Comparison of ENCODE assay signal across 8 cellular contexts in the genomic region with DNA sequence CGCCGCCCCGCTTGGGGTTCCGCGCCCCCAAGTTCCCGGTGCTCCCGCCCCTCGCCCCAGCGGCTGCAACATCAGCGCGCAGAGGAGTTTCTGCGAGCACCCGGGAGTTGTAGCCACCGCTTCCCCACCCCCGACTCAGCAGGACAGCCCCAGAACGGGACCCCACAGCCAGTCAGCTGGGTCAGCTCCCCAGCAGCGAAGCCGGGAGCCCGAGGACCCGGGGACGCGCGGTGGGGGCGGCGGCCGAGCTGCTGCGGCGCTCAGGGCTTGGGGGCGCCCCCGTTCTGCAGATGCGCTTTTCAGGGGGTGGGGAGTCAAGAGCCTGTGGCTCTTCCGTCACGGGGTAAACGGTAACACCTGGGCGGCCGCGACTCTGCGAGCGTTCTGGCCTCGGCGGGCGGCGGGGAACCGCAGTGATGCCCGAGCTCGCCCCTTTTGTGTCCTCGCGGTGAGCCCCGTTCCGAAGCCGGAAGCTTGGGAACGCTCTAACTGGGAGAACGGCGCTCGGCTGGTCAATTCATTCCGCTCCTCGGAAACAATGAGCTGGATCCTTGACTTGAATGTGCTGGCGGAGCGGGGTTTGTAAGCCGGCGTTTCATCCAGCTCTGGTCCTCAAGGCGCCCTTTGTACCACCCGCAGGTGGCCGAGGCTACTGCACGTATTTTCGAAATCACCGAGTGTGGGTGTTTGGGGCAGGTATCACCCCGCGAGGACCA. TPM values are rescaled to one million over a fixed set of nuclear protein-coding genes. Genes with fewer than 3 reads are reported as not detected.
DNase-seq lines count a peak whose midpoint lies in the region; ATAC-seq and TF ChIP-seq lines count a peak whose summit lies in the region.

No MANE protein-coding gene starts in this region.

- H3K27ac Mint-ChIP-seq in activated T-cell treated with anti-CD3 and anti-CD28 coated beads, Interleukin-2, amount 50 U/mL, for 24 hours = peak overlapping the region; percentile 93
- peak overlapping the region in 3 of 9 donors; percentile 56 to 77 (median 73) for H3K27ac Mint-ChIP-seq in naive thymus-derived CD4-positive, alpha-beta T cell
- H3K27ac Mint-ChIP-seq in stimulated activated naive CD8-positive, alpha-beta T cell treated with anti-CD3 and anti-CD28 coated beads, Interleukin-15, amount 100 ng/mL, for 72 hours = peak overlapping the region; percentile 84 to 86

- ATAC-seq in HG03354 (IDR thresholded peaks at IDR 0.05; ENCODE audit: poor library complexity, severe bottlenecking, unreplicated experiment) = peak; percentile 85
- peak; percentile 81 for ATAC-seq in naive thymus-derived CD4-positive, alpha-beta T cell
- peak; percentile 82 for ATAC-seq in stimulated activated naive CD8-positive, alpha-beta T cell treated with anti-CD3 and anti-CD28 coated beads, Interleukin-15, amount 100 ng/mL, for 72 hours

- peak; percentile 71 for DNase-seq in NCI-H748 treated with DMSO at 0.1 percent for 48 hours (lab: John Stamatoyannopoulos, UW)
- peak; percentile 76 for DNase-seq in activated T-cell treated with anti-CD3 and anti-CD28 coated beads, Interleukin-2, amount 50 U/mL, for 24 hours
- peak; percentile 33 for DNase-seq in esophagus squamous epithelium (lab: John Stamatoyannopoulos, UW)
- DNase-seq in naive thymus-derived CD4-positive, alpha-beta T cell = peak; percentile 7 to 58 (median 35)
- DNase-seq in stimulated activated naive CD8-positive, alpha-beta T cell treated with anti-CD3 and anti-CD28 coated beads, Interleukin-15, amount 100 ng/mL, for 72 hours = peak; percentile 75 to 83

- H4K20me1 ChIP-seq in BLaER1 treated with 17β-estradiol and CSF1 and Interleukin-3, amounts not matched to agents 10 nM and 100 nM = peaks cover 0 to 29% (median 0%) of the 10 kb centered on the region in 11 experiments; a peak in 6 of 22 replicates

- peaks cover 0 to 11% (median 6%) of the 10 kb centered on the region in 10 experiments; a peak in 6 of 20 replicates for H3K4me1 ChIP-seq in BLaER1 treated with 17β-estradiol and CSF1 and Interleukin-3, amounts not matched to agents 10 nM and 100 nM
- H3K4me1 ChIP-seq in esophagus squamous epithelium = peaks cover 0 to 32% (median 3%) of the 10 kb centered on the region in 3 donors
- H3K4me1 ChIP-seq in naive thymus-derived CD4-positive, alpha-beta T cell (ENCODE audit: control insufficient read depth in 2 of 2, insufficient read depth in 2 of 2, low read length in 2 of 2) = no peaks in the 10 kb centered on the region

- no peaks in the 10 kb centered on the region for H3K36me3 Mint-ChIP-seq in activated T-cell treated with anti-CD3 and anti-CD28 coated beads, Interleukin-2, amount 50 U/mL, for 24 hours (ENCODE audit: low read depth)
- no peaks in the 10 kb centered on the region for H3K36me3 Mint-ChIP-seq in naive thymus-derived CD4-positive, alpha-beta T cell

- intact Hi-C loops in esophagus squamous epithelium (cut with DNase I) = no loop called here
- intact Hi-C loops in naive thymus-derived CD4-positive, alpha-beta T cell (cut with micrococcal nuclease) = loop anchor here in 1 of 2 donors (2.0 kb wide), 1 partner anchor 182 kb away; no protein-coding TSS in a partner anchor

- H3K9me3 Mint-ChIP-seq in activated T-cell treated with anti-CD3 and anti-CD28 coated beads, Interleukin-2, amount 50 U/mL, for 24 hours = no peaks in the 10 kb centered on the region
- H3K9me3 Mint-ChIP-seq in naive thymus-derived CD4-positive, alpha-beta T cell = peaks cover 0 to 3% (median 0%) of the 10 kb centered on the region in 11 donors
- no peaks in the 10 kb centered on the region for H3K9me3 Mint-ChIP-seq in stimulated activated naive CD8-positive, alpha-beta T cell treated with anti-CD3 and anti-CD28 coated beads, Interleukin-15, amount 100 ng/mL, for 72 hours

- CTCF ChIA-PET in naive thymus-derived CD4-positive, alpha-beta T cell (lab: Charles Lee) = no interaction called here

- 0% methylated on average over 15 of the region's 69 CpGs; no CpG with 5 or more reads in 1 of the 2 donors for WGBS in esophagus squamous epithelium, 2 donors

- no peaks in the 10 kb centered on the region for H3K9me3 ChIP-seq in BLaER1 treated with 17β-estradiol and CSF1 and Interleukin-3, amounts not matched to agents 10 nM and 100 nM (replicated peaks in 1 of 11)
- no peaks in the 10 kb centered on the region for H3K9me3 ChIP-seq in esophagus squamous epithelium
- no peaks in the 10 kb centered on the region for H3K9me3 ChIP-seq in naive thymus-derived CD4-positive, alpha-beta T cell (ENCODE audit: control insufficient read depth in 2 of 3, low read length in 3 of 3)

- H3K4me2 ChIP-seq in BLaER1 treated with 17β-estradiol and CSF1 and Interleukin-3, amounts not matched to agents 10 nM and 100 nM = peak overlapping the region; percentile 94 to 100 (median 99)

- H3K27ac ChIP-seq in BLaER1 treated with 17β-estradiol and CSF1 and Interleukin-3, amounts not matched to agents 10 nM and 100 nM = peak overlapping the region in 8 of 11 experiments; percentile 15 to 55 (median 28); a peak in 8 of 22 replicates
- peak overlapping the region; percentile 80 to 93 (median 90) for H3K27ac ChIP-seq in esophagus squamous epithelium
- H3K27ac ChIP-seq in naive thymus-derived CD4-positive, alpha-beta T cell (ENCODE audit: low read depth, low read length) = no peak overlapping the region

- H3K36me3 ChIP-seq in BLaER1 treated with 17β-estradiol and CSF1 and Interleukin-3, amounts not matched to agents 10 nM and 100 nM = no peaks in the 10 kb centered on the region
- H3K36me3 ChIP-seq in esophagus squamous epithelium = no peaks in the 10 kb centered on the region
- H3K36me3 ChIP-seq in naive thymus-derived CD4-positive, alpha-beta T cell (ENCODE audit: control insufficient read depth in 2 of 3, insufficient read depth in 3 of 3, low read length in 3 of 3) = no peaks in the 10 kb centered on the region

- peaks cover 21% of the 10 kb centered on the region for H3K4me1 Mint-ChIP-seq in activated T-cell treated with anti-CD3 and anti-CD28 coated beads, Interleukin-2, amount 50 U/mL, for 24 hours (ENCODE audit: low read depth)
- H3K4me1 Mint-ChIP-seq in naive thymus-derived CD4-positive, alpha-beta T cell = peaks cover 7 to 20% (median 16%) of the 10 kb centered on the region in 7 donors
- H3K4me1 Mint-ChIP-seq in stimulated activated naive CD8-positive, alpha-beta T cell treated with anti-CD3 and anti-CD28 coated beads, Interleukin-15, amount 100 ng/mL, for 72 hours = peaks cover 28% of the 10 kb centered on the region

- peaks cover 67% of the 10 kb centered on the region for H3K27me3 Mint-ChIP-seq in activated T-cell treated with anti-CD3 and anti-CD28 coated beads, Interleukin-2, amount 50 U/mL, for 24 hours
- peaks cover 56 to 75% (median 72%) of the 10 kb centered on the region in 5 donors for H3K27me3 Mint-ChIP-seq in naive thymus-derived CD4-positive, alpha-beta T cell
- H3K27me3 Mint-ChIP-seq in stimulated activated naive CD8-positive, alpha-beta T cell treated with anti-CD3 and anti-CD28 coated beads, Interleukin-15, amount 100 ng/mL, for 72 hours = peaks cover 75% of the 10 kb centered on the region

- peak overlapping the region; percentile 62 to 80 (median 74) for H3K4me3 ChIP-seq in BLaER1 treated with 17β-estradiol and CSF1 and Interleukin-3, amounts not matched to agents 10 nM and 100 nM
- H3K4me3 ChIP-seq in esophagus squamous epithelium = peak overlapping the region; percentile 61 to 93 (median 92)
- H3K4me3 ChIP-seq in naive thymus-derived CD4-positive, alpha-beta T cell (ENCODE audit: low read length) = peak overlapping the region; percentile 61

- TF ChIP-seq CTCF in esophagus squamous epithelium (IDR thresholded peaks at IDR 0.05) = peak in 5 of 6 experiments; percentile 38 to 66 (median 56)

- H3K27me3 ChIP-seq in BLaER1 treated with 17β-estradiol and CSF1 and Interleukin-3, amounts not matched to agents 10 nM and 100 nM = peaks cover 44 to 88% (median 51%) of the 10 kb centered on the region in 11 experiments
- peaks cover 0 to 21% (median 0%) of the 10 kb centered on the region in 4 donors for H3K27me3 ChIP-seq in esophagus squamous epithelium
- peaks cover 0 to 2% of the 10 kb centered on the region in 2 donors for H3K27me3 ChIP-seq in naive thymus-derived CD4-positive, alpha-beta T cell (ENCODE audit: control insufficient read depth in 2 of 2, insufficient read depth in 2 of 2, low read length in 2 of 2)

- peak; percentile 30 for TF ChIP-seq POLR2A in GM19193 (IDR thresholded peaks at IDR 0.05; ENCODE audit: extremely low read depth, insufficient read depth, insufficient read length)
- peak in 1 of 4 donors; percentile 31 for TF ChIP-seq POLR2A in esophagus squamous epithelium (IDR thresholded peaks at IDR 0.05)

- POLR2A ChIA-PET in naive thymus-derived CD4-positive, alpha-beta T cell (lab: Charles Lee) = no interaction called here

- peak overlapping the region; percentile 58 to 80 (median 66) for H3K9ac ChIP-seq in BLaER1 treated with 17β-estradiol and CSF1 and Interleukin-3, amounts not matched to agents 10 nM and 100 nM

- H3K4me3 Mint-ChIP-seq in activated T-cell treated with anti-CD3 and anti-CD28 coated beads, Interleukin-2, amount 50 U/mL, for 24 hours = peak overlapping the region; percentile 87
- peak overlapping the region; percentile 79 to 91 (median 86) for H3K4me3 Mint-ChIP-seq in naive thymus-derived CD4-positive, alpha-beta T cell
- H3K4me3 Mint-ChIP-seq in stimulated activated naive CD8-positive, alpha-beta T cell treated with anti-CD3 and anti-CD28 coated beads, Interleukin-15, amount 100 ng/mL, for 72 hours = peak overlapping the region; percentile 86 to 94

RNA-seq across cellular contexts. Expression of gene PLEKHG1, which starts 0.8 kb away (rescaled TPM):
- total RNA-seq in esophagus squamous epithelium = 10 to 100 TPM; 22.7 to 36.0 (median 27.6) TPM
- total RNA-seq in naive thymus-derived CD4-positive, alpha-beta T cell = 1 to 10 TPM in 1 of 5 experiments, under 1 TPM in 4; 0.57 to 2.6 (median 0.73) TPM
- polyA plus RNA-seq in naive thymus-derived CD4-positive, alpha-beta T cell = under 1 TPM in 1 of 2 donors, not detected in 1; 0.57 TPM

Comparison
In these comparisons a context has a peak if more than half of its experiments do, and no peak if none do; other contexts are left out.
1. RNA of gene PLEKHG1, which starts 0.8 kb away (total RNA-seq): 22.7 to 36.0 TPM in esophagus squamous epithelium; 0.57 to 2.6 TPM in naive thymus-derived CD4-positive, alpha-beta T cell; every median in the first group is over 4 times any median in the second.
2. Peak in every context shown above with its lines, with median percentiles within 50 percentile points of each other: H3K4me3 ChIP-seq, ATAC-seq, DNase-seq and H3K4me3 Mint-ChIP-seq.